ENCODE assay signal across 16 cellular contexts in genomic region chr3:69321301-69321986, GRCh38.
A peak's percentile ranks its signal among the peaks of the same experiment; 100 is the strongest.
DNase-seq lines count a peak whose midpoint lies in the region; ATAC-seq and TF ChIP-seq lines count a peak whose summit lies in the region.
"Had no signal": no experiment of that assay in that cellular context is flagged by ENCODE, and none has a peak within 500 bp of the region (broad histone marks: within the 10 kb centered on the region; RNA-seq: fewer than 3 reads in every experiment).

No MANE protein-coding gene starts in this region.

- H3K4me2 ChIP-seq in BLaER1, result peak overlapping the region; percentile 47
- H3K4me2 ChIP-seq: A549 had no signal

- H3K4me3 Mint-ChIP-seq in WTC11, result no peak overlapping the region
- H3K4me3 Mint-ChIP-seq in activated CD4-positive, alpha-beta memory T cell treated with anti-CD3 and anti-CD28 coated beads, Interleukin-2, amount 10 ng/mL, durations not matched to agents 7 days and 5 days, result no peak overlapping the region
- H3K4me3 Mint-ChIP-seq: activated naive CD4-positive, alpha-beta T cell treated with anti-CD3 and anti-CD28 coated beads for 36 hours had no signal

- H3K4me1 Mint-ChIP-seq in WTC11, result peaks cover 9% of the 10 kb centered on the region
- peaks cover 5% of the 10 kb centered on the region for H3K4me1 Mint-ChIP-seq in activated CD4-positive, alpha-beta memory T cell treated with anti-CD3 and anti-CD28 coated beads, Interleukin-2, amount 10 ng/mL, durations not matched to agents 7 days and 5 days

- H4K20me1 ChIP-seq in BLaER1, result peaks cover 77% of the 10 kb centered on the region

- H3K36me3 ChIP-seq in BLaER1, result peaks cover 71% of the 10 kb centered on the region
- H3K36me3 ChIP-seq in right atrium auricular region, result no peaks in the 10 kb centered on the region

- H3K9me3 ChIP-seq in BLaER1, result no peaks in the 10 kb centered on the region
- no peaks in the 10 kb centered on the region for H3K9me3 ChIP-seq in right atrium auricular region
- H3K9me3 ChIP-seq: A549 had no signal

- peak overlapping the region; percentile 31; the same call in 1 of the 2 replicates for H3K27ac ChIP-seq in BLaER1
- peak overlapping the region; percentile 37 to 70 for H3K27ac ChIP-seq in right atrium auricular region
- H3K27ac ChIP-seq: A549, C4-2B had no signal

- H3K27me3 ChIP-seq in BLaER1, result no peaks in the 10 kb centered on the region
- no peaks in the 10 kb centered on the region for H3K27me3 ChIP-seq in right atrium auricular region

- no peaks in the 10 kb centered on the region for H3K9me3 Mint-ChIP-seq in WTC11
- H3K9me3 Mint-ChIP-seq in activated CD4-positive, alpha-beta memory T cell treated with anti-CD3 and anti-CD28 coated beads, Interleukin-2, amount 10 ng/mL, durations not matched to agents 7 days and 5 days, result no peaks in the 10 kb centered on the region
- H3K9me3 Mint-ChIP-seq: activated naive CD4-positive, alpha-beta T cell treated with anti-CD3 and anti-CD28 coated beads for 36 hours had no signal

- H3K27me3 Mint-ChIP-seq in WTC11 (ENCODE audit: low read depth), result no peaks in the 10 kb centered on the region
- H3K27me3 Mint-ChIP-seq in activated CD4-positive, alpha-beta memory T cell treated with anti-CD3 and anti-CD28 coated beads, Interleukin-2, amount 10 ng/mL, durations not matched to agents 7 days and 5 days, result no peaks in the 10 kb centered on the region

- no peak overlapping the region for H3K4me3 ChIP-seq in BLaER1
- H3K4me3 ChIP-seq in right atrium auricular region, result no peak overlapping the region
- H3K4me3 ChIP-seq: A549 had no signal

- intact Hi-C loops in sciatic nerve (cut with DNase I), result no loop called here

- H3K4me1 ChIP-seq in BLaER1, result peaks cover 50% of the 10 kb centered on the region
- peaks cover 0 to 50% of the 10 kb centered on the region in 2 donors for H3K4me1 ChIP-seq in right atrium auricular region
- H3K4me1 ChIP-seq: A549 had no signal

- DNase-seq in WTC11 (ENCODE audit: low spot score), result no peak
- no peak for DNase-seq in right atrium auricular region (ENCODE audit: low spot score)
- no peak for DNase-seq in sciatic nerve (ENCODE audit: low spot score)
- DNase-seq in activated CD4-positive, alpha-beta T cell treated with anti-CD3 and anti-CD28 coated beads for 1 hour, result no peak
- no peak for DNase-seq in activated CD4-positive, alpha-beta memory T cell treated with anti-CD3 and anti-CD28 coated beads, Interleukin-2, amount 10 ng/mL, durations not matched to agents 7 days and 5 days
- DNase-seq in NCI-H524 treated with DMSO at 0.1 percent for 48 hours (lab: John Stamatoyannopoulos, UW), result no peak
- DNase-seq: activated naive CD4-positive, alpha-beta T cell treated with anti-CD3 and anti-CD28 coated beads for 36 hours; DMS153; NCI-H187 treated with DMSO at 0.1 percent for 48 hours; NCI-H345; occipital lobe; stimulated activated CD4-positive, alpha-beta T cell treated with anti-CD3 and anti-CD28 coated beads, Interleukin-4, amount 100 ng/mL, for 1 hour had no signal

- ATAC-seq in WTC11 (no peak), sciatic nerve (peak; percentile 18), HG02885 (IDR thresholded peaks at IDR 0.05; ENCODE audit: poor library complexity, unreplicated experiment) (no peak)
- ATAC-seq: A549 had no signal

- 0 out of 2 replicates have a peak overlapping the region, but pooled peaks have one; percentile 20 for H3K27ac Mint-ChIP-seq in WTC11
- no peak overlapping the region for H3K27ac Mint-ChIP-seq in activated CD4-positive, alpha-beta memory T cell treated with anti-CD3 and anti-CD28 coated beads, Interleukin-2, amount 10 ng/mL, durations not matched to agents 7 days and 5 days
- H3K27ac Mint-ChIP-seq: activated naive CD4-positive, alpha-beta T cell treated with anti-CD3 and anti-CD28 coated beads for 36 hours had no signal

- CTCF ChIA-PET in WTC11 (lab: Charles Lee), result interaction anchor here (0.6 to 1.8 kb wide), 6 partner anchors 10 to 220 kb away, joined by 3 to 4 read pairs (median 3); no protein-coding TSS in a partner anchor
- CTCF ChIA-PET in activated CD4-positive, alpha-beta memory T cell treated with anti-CD3 and anti-CD28 coated beads, Interleukin-2, amount 10 ng/mL, durations not matched to agents 7 days and 5 days (lab: Charles Lee), result interaction anchor here (1.4 to 2.8 kb wide), 2 partner anchors 16 to 161 kb away, joined by 5 to 7 read pairs; no protein-coding TSS in a partner anchor

- H3K9ac ChIP-seq in BLaER1, result 0 out of 2 replicates have a peak overlapping the region, but pooled peaks have one; percentile 12

- POLR2A ChIA-PET in WTC11 (lab: Charles Lee), result no interaction called here
- POLR2A ChIA-PET in activated CD4-positive, alpha-beta memory T cell treated with anti-CD3 and anti-CD28 coated beads, Interleukin-2, amount 10 ng/mL, durations not matched to agents 7 days and 5 days (lab: Charles Lee), result no interaction called here

- no peaks in the 10 kb centered on the region for H3K36me3 Mint-ChIP-seq in WTC11
- H3K36me3 Mint-ChIP-seq in activated CD4-positive, alpha-beta memory T cell treated with anti-CD3 and anti-CD28 coated beads, Interleukin-2, amount 10 ng/mL, durations not matched to agents 7 days and 5 days (ENCODE audit: low read depth), result no peaks in the 10 kb centered on the region

- TF ChIP-seq CTCF in WTC11 (IDR thresholded peaks at IDR 0.05), result no peak
- no peak for TF ChIP-seq CTCF in right atrium auricular region (IDR thresholded peaks at IDR 0.05)

TF ChIP-seq in WTC11, 78 proteins besides CTCF, POLR2A, EP300 and RAD21:
- TF ChIP-seq MLX (CRISPR knock-in tag; IDR thresholded peaks at IDR 0.05) (no peak), NR3C1 (CRISPR knock-in tag; conservative IDR thresholded peaks at IDR 0.05; ENCODE audit: low read depth) (no peak), ZNF416 (CRISPR knock-in tag; IDR thresholded peaks at IDR 0.05) (no peak), OVOL2 (CRISPR knock-in tag; IDR thresholded peaks at IDR 0.05; ENCODE audit: borderline replicate concordance) (no peak), ZNF219 (CRISPR knock-in tag; IDR thresholded peaks at IDR 0.05; ENCODE audit: borderline replicate concordance) (no peak), GRHL2 (CRISPR knock-in tag; IDR thresholded peaks at IDR 0.05; ENCODE audit: insufficient replicate concordance, severe bottlenecking) (no peak), FOXJ3 (CRISPR knock-in tag; IDR thresholded peaks at IDR 0.05; ENCODE audit: borderline replicate concordance) (no peak), GABPB1 (CRISPR knock-in tag; IDR thresholded peaks at IDR 0.05) (no peak), MXD4 (CRISPR knock-in tag; IDR thresholded peaks at IDR 0.05; ENCODE audit: borderline replicate concordance) (no peak)
